ENCODE assay signal across 13 cellular contexts in the genomic region with DNA sequence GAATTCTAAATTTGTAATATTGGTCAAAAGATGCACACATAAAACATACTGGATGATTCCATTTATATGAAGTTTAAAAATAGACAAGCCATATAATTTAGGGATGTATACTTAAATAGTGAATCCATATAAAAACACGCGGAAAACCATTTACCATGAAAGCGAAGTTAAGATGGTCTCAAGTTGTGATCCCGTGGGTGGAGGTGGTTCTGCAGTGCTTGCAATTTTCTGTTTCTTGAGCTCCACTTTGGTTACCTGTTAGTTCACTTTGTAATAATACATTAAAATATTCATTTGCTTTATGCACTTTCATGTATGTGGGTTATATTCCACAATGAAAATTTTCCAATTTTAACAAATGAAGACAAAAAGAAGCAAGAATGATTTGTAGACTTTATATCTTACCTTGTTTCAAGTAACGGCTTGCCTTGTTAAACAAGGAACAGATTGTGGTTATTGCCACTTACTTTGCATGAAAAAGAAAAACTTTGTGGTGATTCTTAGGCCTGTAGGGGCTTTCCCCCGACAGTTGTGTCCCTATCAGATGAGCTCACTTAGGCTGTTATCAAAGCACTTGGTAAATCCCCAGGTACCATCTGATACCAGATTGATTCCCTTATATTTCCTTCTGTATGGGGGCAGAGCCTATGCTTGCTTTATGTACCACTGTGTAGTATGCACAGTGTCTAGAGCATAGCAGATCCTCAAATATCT. TPM values are rescaled to one million over a fixed set of nuclear protein-coding genes. Genes with fewer than 3 reads are reported as not detected.
A peak's percentile ranks its signal among the peaks of the same experiment; 100 is the strongest.
DNase-seq lines count a peak whose midpoint lies in the region; ATAC-seq and TF ChIP-seq lines count a peak whose summit lies in the region.
"Had no signal": no experiment of that assay in that cellular context is flagged by ENCODE, and none has a peak within 500 bp of the region (broad histone marks: within the 10 kb centered on the region; RNA-seq: fewer than 3 reads in every experiment).

No MANE protein-coding gene starts in this region.

- H3K4me3 ChIP-seq in Jurkat, Clone E6-1 (ENCODE audit: low read length), result no peak overlapping the region
- no peak overlapping the region for H3K4me3 ChIP-seq in transverse colon
- H3K4me3 ChIP-seq: PC-9 had no signal

- H3K27ac ChIP-seq in transverse colon, result no peak overlapping the region
- H3K27ac ChIP-seq: HL-60, PC-9 had no signal

- DNase-seq in stimulated activated CD4-positive, alpha-beta T cell treated with anti-CD3 and anti-CD28 coated beads, Interleukin-4, amount 100 ng/mL, for 24 hours, result peak; percentile 49
- no peak for DNase-seq in stimulated activated CD4-positive, alpha-beta T cell treated with anti-CD3 and anti-CD28 coated beads, Interleukin-2, amount 100 ng/mL, for 48 hours
- peak; percentile 39 for DNase-seq in Jurkat, Clone E6-1 (ENCODE audit: low read depth, low spot score)
- DNase-seq in stimulated activated naive CD8-positive, alpha-beta T cell treated with anti-CD3 and anti-CD28 coated beads, Interleukin-15, Interleukin-2, amounts not matched to agents 100 U/mL and 50 U/mL, for 24 hours, result peak; percentile 15
- DNase-seq in dermis blood vessel endothelial cell (no peak), transverse colon (no peak), NCI-H1930 (lab: John Stamatoyannopoulos, UW) (no peak)
- DNase-seq: activated gamma-delta T cell, PC-9 had no signal

- no peaks in the 10 kb centered on the region for H3K36me3 ChIP-seq in transverse colon

- TF ChIP-seq POLR2A in transverse colon (IDR thresholded peaks at IDR 0.05), result no peak

- no peaks in the 10 kb centered on the region for H3K27me3 ChIP-seq in transverse colon

- 69% methylated on average over 6 of the region's 6 CpGs for WGBS in transverse colon (ENCODE audit: low coverage in 1 of 2), 2 donors

- in situ Hi-C loops in transverse colon (cut with MboI; ENCODE audit: low pct_ligation_motif_present in 1 of 4, low pct_unique_long_range_greater_than_20kb in 1 of 4, low sequenced_read_pairs in 3 of 4), result no loop called here

- intact Hi-C loops in transverse colon (cut with DNase I; ENCODE audit: low total_unique reads), result no loop called here

- H3K9me3 ChIP-seq in transverse colon, result no peaks in the 10 kb centered on the region

- no peak for TF ChIP-seq CTCF in transverse colon (IDR thresholded peaks at IDR 0.05)

- peak; percentile 100 for ATAC-seq in HG02678 (IDR thresholded peaks at IDR 0.05; ENCODE audit: unreplicated experiment)
- peak; percentile 100 for ATAC-seq in stimulated activated naive CD8-positive, alpha-beta T cell treated with anti-CD3 and anti-CD28 coated beads, Interleukin-15, Interleukin-2, amounts not matched to agents 100 U/mL and 50 U/mL, for 24 hours

- no peak for TF ChIP-seq EP300 in transverse colon (IDR thresholded peaks at IDR 0.05; ENCODE audit: low read depth)

- no peaks in the 10 kb centered on the region for H3K4me1 ChIP-seq in transverse colon

RNA-seq across cellular contexts. Expression of a gene that starts 12.2 kb away (rescaled TPM):
- polyA plus RNA-seq in Jurkat, Clone E6-1 (2012; ENCODE audit: insufficient read depth, insufficient read length), result not detected
- not detected in 2 replicates for total RNA-seq in dermis blood vessel endothelial cell
- total RNA-seq in transverse colon, result not detected
- total RNA-seq: fibroblast of villous mesenchyme, PC-9 had no signal
- polyA plus RNA-seq: BJ had no signal

RNA-seq across cellular contexts. Expression of a gene that starts 32.6 kb away (rescaled TPM):
- polyA plus RNA-seq in Jurkat, Clone E6-1 (2012; ENCODE audit: insufficient read depth, insufficient read length), result 32.1 TPM
- total RNA-seq in dermis blood vessel endothelial cell, result 26.6 and 35.1 TPM in 2 replicates
- total RNA-seq in transverse colon, result 100 to 1,000 TPM in 1 of 4 donors, 10 to 100 TPM in 2, 1 to 10 TPM in 1; 2.4 to 112 (median 35.4) TPM

RNA-seq across cellular contexts. Expression of a gene that starts 58.4 kb away (rescaled TPM):
- not detected for polyA plus RNA-seq in Jurkat, Clone E6-1 (2012; ENCODE audit: insufficient read depth, insufficient read length)
- total RNA-seq in dermis blood vessel endothelial cell (not detected in 2 replicates), transverse colon (not detected)
- total RNA-seq: fibroblast of villous mesenchyme, PC-9 had no signal
- polyA plus RNA-seq: BJ had no signal

Comparison
In these comparisons a context has a peak if more than half of its experiments do, and no peak if none do; other contexts are left out.
1. DNase-seq: peak in stimulated activated CD4-positive, alpha-beta T cell treated with anti-CD3 and anti-CD28 coated beads, Interleukin-4, amount 100 ng/mL, for 24 hours (single experiment), Jurkat, Clone E6-1 (single experiment) and stimulated activated naive CD8-positive, alpha-beta T cell treated with anti-CD3 and anti-CD28 coated beads, Interleukin-15, Interleukin-2, amounts not matched to agents 100 U/mL and 50 U/mL, for 24 hours (single experiment); none in stimulated activated CD4-positive, alpha-beta T cell treated with anti-CD3 and anti-CD28 coated beads, Interleukin-2, amount 100 ng/mL, for 48 hours (0 of 2), dermis blood vessel endothelial cell (single experiment), transverse colon (single experiment) and NCI-H1930 (0 of 2).